11 cellular contexts compared by ENCODE assay signal in genomic region chr3:172181936-172182708, GRCh38.
DNase-seq lines count a peak whose midpoint lies in the region; ATAC-seq and TF ChIP-seq lines count a peak whose summit lies in the region.
"Had no signal": no experiment of that assay in that cellular context is flagged by ENCODE, and none has a peak within 500 bp of the region (broad histone marks: within the 10 kb centered on the region; RNA-seq: fewer than 3 reads in every experiment).

No MANE protein-coding gene starts in this region.

- H3K27me3 ChIP-seq in AG04450 (ENCODE audit: control insufficient read depth, insufficient read depth, low read length) = no peaks in the 10 kb centered on the region
- H3K27me3 ChIP-seq: ovary had no signal

- POLR2A ChIA-PET in AG04450 (lab: Yijun Ruan, JAX) = no interaction called here
- POLR2A ChIA-PET in activated CD8-positive, alpha-beta T cell treated with anti-CD3 and anti-CD28 coated beads for 36 hours (lab: Charles Lee) = no interaction called here
- POLR2A ChIA-PET in GM10248 (lab: Yijun Ruan, JAX) = no interaction called here

- H3K36me3 Mint-ChIP-seq in activated CD8-positive, alpha-beta T cell treated with anti-CD3 and anti-CD28 coated beads for 36 hours (ENCODE audit: low read depth) = peaks cover 5% of the 10 kb centered on the region

- no peak overlapping the region for H3K4me3 Mint-ChIP-seq in activated CD8-positive, alpha-beta T cell treated with anti-CD3 and anti-CD28 coated beads for 36 hours

- peaks cover 22% of the 10 kb centered on the region for H3K4me1 Mint-ChIP-seq in activated CD8-positive, alpha-beta T cell treated with anti-CD3 and anti-CD28 coated beads for 36 hours (ENCODE audit: low read depth)

- DNase-seq in AG04450 (ENCODE audit: low read depth, low spot score) (no peak), left kidney (ENCODE audit: low read depth, low spot score) (peak; percentile 27), nucleus accumbens (lab: John Stamatoyannopoulos, UW) (no peak), GM10248 (ENCODE audit: extremely low spot score) (no peak), COR-L47 (lab: John Stamatoyannopoulos, UW) (no peak)
- DNase-seq in activated CD8-positive, alpha-beta T cell treated with anti-CD3 and anti-CD28 coated beads for 36 hours = peak; percentile 16
- DNase-seq: CD8-positive, alpha-beta memory T cell; NCI-H1105; ovary had no signal

- H3K9me3 Mint-ChIP-seq in activated CD8-positive, alpha-beta T cell treated with anti-CD3 and anti-CD28 coated beads for 36 hours = no peaks in the 10 kb centered on the region
- H3K9me3 Mint-ChIP-seq: CD8-positive, alpha-beta memory T cell had no signal

- peak; percentile 36 for ATAC-seq in HG02759 (IDR thresholded peaks at IDR 0.05; ENCODE audit: unreplicated experiment)
- ATAC-seq in activated CD8-positive, alpha-beta T cell treated with anti-CD3 and anti-CD28 coated beads for 36 hours = peak; percentile 27
- no peak for ATAC-seq in GM21526 (IDR thresholded peaks at IDR 0.05; ENCODE audit: low FRiP score, unreplicated experiment)

- no peak overlapping the region for H3K4me3 ChIP-seq in AG04450 (ENCODE audit: low read depth, low read length)
- H3K4me3 ChIP-seq: ovary had no signal

- TF ChIP-seq CTCF in AG04450 (IDR thresholded peaks at IDR 0.05; ENCODE audit: low read depth, low read length) (no peak), GM10248 (IDR thresholded peaks at IDR 0.05; ENCODE audit: control extremely low read depth, extremely low read depth, low read depth, missing control alignments) (no peak)
- no peak for TF ChIP-seq CTCF in activated CD8-positive, alpha-beta T cell treated with anti-CD3 and anti-CD28 coated beads for 36 hours (IDR thresholded peaks at IDR 0.05)

- no peaks in the 10 kb centered on the region for H3K9me3 ChIP-seq in AG04450 (ENCODE audit: control insufficient read depth, insufficient read depth, low read length)
- H3K9me3 ChIP-seq: ovary had no signal

- H3K27ac ChIP-seq in AG04450 (ENCODE audit: low read depth, low read length) = peak overlapping the region; percentile 54
- H3K27ac ChIP-seq: ovary had no signal

- CTCF ChIA-PET in AG04450 (lab: Charles Lee) (no interaction called here), GM10248 (lab: Yijun Ruan, JAX) (interaction anchor here (0.9 to 1.5 kb wide), 5 partner anchors 13 to 76 kb away, joined by 3 to 6 read pairs (median 3); no protein-coding TSS in a partner anchor)
- CTCF ChIA-PET in activated CD8-positive, alpha-beta T cell treated with anti-CD3 and anti-CD28 coated beads for 36 hours (lab: Charles Lee) = interaction anchor here (0.9 to 2.2 kb wide), 3 partner anchors 13 to 491 kb away, joined by 3 to 9 read pairs (median 4); no protein-coding TSS in a partner anchor

- no peak overlapping the region for H3K27ac Mint-ChIP-seq in activated CD8-positive, alpha-beta T cell treated with anti-CD3 and anti-CD28 coated beads for 36 hours

- H3K27me3 Mint-ChIP-seq in activated CD8-positive, alpha-beta T cell treated with anti-CD3 and anti-CD28 coated beads for 36 hours = no peaks in the 10 kb centered on the region
- H3K27me3 Mint-ChIP-seq: CD8-positive, alpha-beta memory T cell had no signal

- intact Hi-C loops in activated CD8-positive, alpha-beta T cell treated with anti-CD3 and anti-CD28 coated beads for 36 hours (cut with micrococcal nuclease) = no loop called here

Comparison
In these comparisons a context has a peak if more than half of its experiments do, and no peak if none do; other contexts are left out.
1. DNase-seq: peak in activated CD8-positive, alpha-beta T cell treated with anti-CD3 and anti-CD28 coated beads for 36 hours (single experiment) and left kidney (single experiment); none in AG04450 (single experiment), nucleus accumbens (0 of 56), GM10248 (single experiment) and COR-L47 (single experiment).